ENCODE assay signal across 10 cellular contexts in the genomic region with DNA sequence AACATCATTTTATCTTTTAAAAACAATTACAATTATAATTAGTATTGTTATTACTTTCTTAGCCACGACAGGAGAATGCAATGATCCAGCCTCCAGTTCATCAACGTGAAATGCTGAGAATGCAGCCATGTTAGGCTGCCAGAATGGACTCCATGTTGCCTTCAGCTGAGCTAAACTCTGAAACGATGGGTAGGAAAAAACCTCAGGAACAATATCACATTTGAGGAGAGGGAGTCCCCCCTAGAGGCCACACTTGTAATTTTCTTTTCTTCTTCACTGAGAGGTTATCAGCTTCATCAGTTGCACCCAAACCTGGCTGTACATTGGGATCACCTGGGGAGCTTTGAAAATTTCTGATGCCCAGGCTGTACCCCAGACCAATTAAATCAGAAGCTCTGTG. TPM values are rescaled to one million over a fixed set of nuclear protein-coding genes. Genes with fewer than 3 reads are reported as not detected.
A peak's percentile ranks its signal among the peaks of the same experiment; 100 is the strongest.
DNase-seq lines count a peak whose midpoint lies in the region; ATAC-seq, FAIRE-seq and TF ChIP-seq lines count a peak whose summit lies in the region.
"Had no signal": no experiment of that assay in that cellular context is flagged by ENCODE, and none has a peak within 500 bp of the region (broad histone marks: within the 10 kb centered on the region; RNA-seq: fewer than 3 reads in every experiment).

No MANE protein-coding gene starts in this region.

- H3K27ac ChIP-seq in astrocyte (ENCODE audit: low read depth, low read length) (no peak overlapping the region), right lobe of liver (no peak overlapping the region), coronary artery (no peak overlapping the region)
- H3K27ac ChIP-seq: left ventricle myocardium inferior had no signal

- peak; percentile 50 to 60 (median 55) for ATAC-seq in right lobe of liver
- ATAC-seq in GM21360 (IDR thresholded peaks at IDR 0.05; ENCODE audit: unreplicated experiment): no peak

- no peaks in the 10 kb centered on the region for H4K20me1 ChIP-seq in astrocyte (ENCODE audit: insufficient read depth, low read length)

- no peak overlapping the region for H2AFZ ChIP-seq in astrocyte (ENCODE audit: low read depth, low read length)

- no peaks in the 10 kb centered on the region for H3K27me3 Mint-ChIP-seq in astrocyte (ENCODE audit: low read depth, unreplicated experiment)

- H3K4me1 Mint-ChIP-seq in astrocyte (ENCODE audit: low read depth, unreplicated experiment): peaks cover 4% of the 10 kb centered on the region
- H3K4me1 Mint-ChIP-seq: activated naive CD4-positive, alpha-beta T cell treated with anti-CD3 and anti-CD28 coated beads, Interleukin-2, amount 50 U/mL, for 24 hours had no signal

- no peak for TF ChIP-seq POLR2A in right lobe of liver (IDR thresholded peaks at IDR 0.05)

- H3K9ac ChIP-seq in astrocyte (ENCODE audit: low read length): no peak overlapping the region

- TF ChIP-seq RAD21 in Ishikawa (IDR thresholded peaks at IDR 0.05; ENCODE audit: low read depth): 0 out of 2 replicates have a peak, but pooled peaks have one; percentile 31

- H3K9me3 Mint-ChIP-seq in astrocyte (ENCODE audit: unreplicated experiment): peaks cover 8% of the 10 kb centered on the region

- H3K4me3 Mint-ChIP-seq in astrocyte (ENCODE audit: unreplicated experiment): no peak overlapping the region
- H3K4me3 Mint-ChIP-seq: activated naive CD4-positive, alpha-beta T cell treated with anti-CD3 and anti-CD28 coated beads, Interleukin-2, amount 50 U/mL, for 24 hours had no signal

- peak; percentile 31 for TF ChIP-seq CTCF in astrocyte (IDR thresholded peaks at IDR 0.05; ENCODE audit: insufficient read depth, low read depth, low read length)
- TF ChIP-seq CTCF in right lobe of liver (IDR thresholded peaks at IDR 0.05): peak in 2 of 4 donors; percentile 26 to 36
- no peak for TF ChIP-seq CTCF in coronary artery (IDR thresholded peaks at IDR 0.05)

- no peaks in the 10 kb centered on the region for H3K9me3 ChIP-seq in astrocyte (ENCODE audit: insufficient read depth, low read depth, low read length)
- no peaks in the 10 kb centered on the region for H3K9me3 ChIP-seq in right lobe of liver

- DNase-seq in Daoy (ENCODE audit: low read depth): peak; percentile 13
- DNase-seq in astrocyte (ENCODE audit: low read depth): peak; percentile 19
- no peak for DNase-seq in right lobe of liver
- no peak for DNase-seq in hypothalamus (lab: John Stamatoyannopoulos, UW)
- DNase-seq in coronary artery (ENCODE audit: low spot score): no peak
- no peak for DNase-seq in NCI-H2081 (lab: John Stamatoyannopoulos, UW)
- DNase-seq: left ventricle myocardium inferior had no signal

- no peak for TF ChIP-seq EP300 in Ishikawa (IDR thresholded peaks at IDR 0.05; ENCODE audit: borderline replicate concordance)

- H3K36me3 Mint-ChIP-seq in astrocyte (ENCODE audit: low read depth, unreplicated experiment): no peaks in the 10 kb centered on the region
- H3K36me3 Mint-ChIP-seq: activated naive CD4-positive, alpha-beta T cell treated with anti-CD3 and anti-CD28 coated beads, Interleukin-2, amount 50 U/mL, for 24 hours had no signal

- H3K4me3 ChIP-seq in astrocyte (ENCODE audit: insufficient read depth, low read depth, low read length) (no peak overlapping the region), right lobe of liver (no peak overlapping the region), coronary artery (no peak overlapping the region)
- H3K4me3 ChIP-seq: left ventricle myocardium inferior had no signal

- H3K27ac Mint-ChIP-seq in astrocyte (ENCODE audit: unreplicated experiment): no peak overlapping the region
- H3K27ac Mint-ChIP-seq: activated naive CD4-positive, alpha-beta T cell treated with anti-CD3 and anti-CD28 coated beads, Interleukin-2, amount 50 U/mL, for 24 hours had no signal

- H3K4me1 ChIP-seq in astrocyte (ENCODE audit: insufficient read depth, low read length) (no peaks in the 10 kb centered on the region), right lobe of liver (no peaks in the 10 kb centered on the region)
- H3K4me1 ChIP-seq: left ventricle myocardium inferior had no signal

- H3K36me3 ChIP-seq in astrocyte (ENCODE audit: insufficient read depth, low read length) (no peaks in the 10 kb centered on the region), right lobe of liver (no peaks in the 10 kb centered on the region)
- H3K36me3 ChIP-seq: left ventricle myocardium inferior had no signal

- H3K27me3 ChIP-seq in astrocyte (ENCODE audit: insufficient read depth, low read length): no peaks in the 10 kb centered on the region
- no peaks in the 10 kb centered on the region for H3K27me3 ChIP-seq in right lobe of liver

- no peak for FAIRE-seq in astrocyte (lab: Jason Lieb, UNC)

- intact Hi-C loops in right lobe of liver (cut with DNase I): no loop called here

- H3K79me2 ChIP-seq in astrocyte (ENCODE audit: insufficient read depth, low read length): no peaks in the 10 kb centered on the region

- H3K4me2 ChIP-seq in astrocyte (ENCODE audit: low read length): no peak overlapping the region

- 27% methylated on average over 3 of the region's 3 CpGs for WGBS in right lobe of liver (ENCODE audit: insufficient coverage, low coverage, low lambda C conversion rate, missing lambda C conversion rate)

TF ChIP-seq in Ishikawa, 13 proteins besides CTCF, POLR2A, EP300 and RAD21:
- no peak for TF ChIP-seq TEAD4 (IDR thresholded peaks at IDR 0.05)
- TF ChIP-seq, protein P1, sequence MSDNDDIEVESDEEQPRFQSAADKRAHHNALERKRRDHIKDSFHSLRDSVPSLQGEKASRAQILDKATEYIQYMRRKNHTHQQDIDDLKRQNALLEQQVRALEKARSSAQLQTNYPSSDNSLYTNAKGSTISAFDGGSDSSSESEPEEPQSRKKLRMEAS (IDR thresholded peaks at IDR 0.05): no peak
- no peak for TF ChIP-seq CEBPB (IDR thresholded peaks at IDR 0.05)
- no peak for TF ChIP-seq TCF12 (IDR thresholded peaks at IDR 0.05; ENCODE audit: low read depth)
- TF ChIP-seq TAF1 (IDR thresholded peaks at IDR 0.05; ENCODE audit: low read depth): no peak
- no peak for TF ChIP-seq EGR1 (IDR thresholded peaks at IDR 0.05)
- TF ChIP-seq YY1 (IDR thresholded peaks at IDR 0.05; ENCODE audit: low read depth): no peak
- TF ChIP-seq, protein P2, sequence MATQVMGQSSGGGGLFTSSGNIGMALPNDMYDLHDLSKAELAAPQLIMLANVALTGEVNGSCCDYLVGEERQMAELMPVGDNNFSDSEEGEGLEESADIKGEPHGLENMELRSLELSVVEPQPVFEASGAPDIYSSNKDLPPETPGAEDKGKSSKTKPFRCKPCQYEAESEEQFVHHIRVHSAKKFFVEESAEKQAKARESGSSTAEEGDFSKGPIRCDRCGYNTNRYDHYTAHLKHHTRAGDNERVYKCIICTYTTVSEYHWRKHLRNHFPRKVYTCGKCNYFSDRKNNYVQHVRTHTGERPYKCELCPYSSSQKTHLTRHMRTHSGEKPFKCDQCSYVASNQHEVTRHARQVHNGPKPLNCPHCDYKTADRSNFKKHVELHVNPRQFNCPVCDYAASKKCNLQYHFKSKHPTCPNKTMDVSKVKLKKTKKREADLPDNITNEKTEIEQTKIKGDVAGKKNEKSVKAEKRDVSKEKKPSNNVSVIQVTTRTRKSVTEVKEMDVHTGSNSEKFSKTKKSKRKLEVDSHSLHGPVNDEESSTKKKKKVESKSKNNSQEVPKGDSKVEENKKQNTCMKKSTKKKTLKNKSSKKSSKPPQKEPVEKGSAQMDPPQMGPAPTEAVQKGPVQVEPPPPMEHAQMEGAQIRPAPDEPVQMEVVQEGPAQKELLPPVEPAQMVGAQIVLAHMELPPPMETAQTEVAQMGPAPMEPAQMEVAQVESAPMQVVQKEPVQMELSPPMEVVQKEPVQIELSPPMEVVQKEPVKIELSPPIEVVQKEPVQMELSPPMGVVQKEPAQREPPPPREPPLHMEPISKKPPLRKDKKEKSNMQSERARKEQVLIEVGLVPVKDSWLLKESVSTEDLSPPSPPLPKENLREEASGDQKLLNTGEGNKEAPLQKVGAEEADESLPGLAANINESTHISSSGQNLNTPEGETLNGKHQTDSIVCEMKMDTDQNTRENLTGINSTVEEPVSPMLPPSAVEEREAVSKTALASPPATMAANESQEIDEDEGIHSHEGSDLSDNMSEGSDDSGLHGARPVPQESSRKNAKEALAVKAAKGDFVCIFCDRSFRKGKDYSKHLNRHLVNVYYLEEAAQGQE (IDR thresholded peaks at IDR 0.05; ENCODE audit: low read depth): no peak
- no peak for TF ChIP-seq NFIC (IDR thresholded peaks at IDR 0.05)

RNA-seq across cellular contexts. Expression of gene DNAH14, which starts 34.6 kb away (rescaled TPM):
- 32.5 and 56.2 TPM in 2 replicates for total RNA-seq in Daoy (2014; rRNA removed; shearing (Covaris generic))
- 20.2 and 21.2 TPM in 2 replicates for total RNA-seq in astrocyte
- total RNA-seq in right lobe of liver: 10 to 100 TPM in 3 of 6 experiments, 1 to 10 TPM in 3; 8.0 to 17.1 (median 9.7) TPM

Comparison
In these comparisons a context has a peak if more than half of its experiments do, and no peak if none do; other contexts are left out.
1. DNase-seq: peak in Daoy (single experiment) and astrocyte (single experiment); none in right lobe of liver (0 of 3), hypothalamus (0 of 51), coronary artery (single experiment) and NCI-H2081 (0 of 2).